In the genomic region with DNA sequence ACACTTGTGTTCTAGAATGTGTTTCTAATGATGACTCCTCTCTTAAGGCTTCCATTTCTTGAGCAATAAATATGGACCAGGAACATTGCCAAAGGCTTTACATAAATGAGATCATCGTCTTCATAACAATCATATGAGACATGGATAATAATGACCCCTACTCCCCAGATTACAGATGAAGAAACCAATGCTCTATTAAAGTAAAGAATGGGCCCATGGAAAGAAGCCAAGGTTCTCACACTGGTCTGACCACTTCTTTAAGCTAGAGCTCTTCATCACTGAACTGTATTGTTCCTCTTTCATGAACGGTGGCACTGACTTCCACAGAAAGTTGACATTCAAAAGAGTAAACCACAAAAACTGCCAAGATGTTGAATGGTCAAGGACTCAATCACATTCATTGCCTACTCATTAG, we compare ENCODE assay signal across 8 cellular contexts.
DNase-seq lines count a peak whose midpoint lies in the region; ATAC-seq and TF ChIP-seq lines count a peak whose summit lies in the region.

No MANE protein-coding gene starts in this region.

- ATAC-seq in GM21447 (IDR thresholded peaks at IDR 0.05; ENCODE audit: unreplicated experiment) (peak; percentile 46), T-cell (replicated peaks in 1 of 4) (no peak)

- DNase-seq in AG20443 (ENCODE audit: low spot score): peak; percentile 23
- DNase-seq in MM.1S: no peak
- DNase-seq in fibroblast of gingiva (ENCODE audit: low read depth): peak; percentile 94
- DNase-seq in CD14-positive monocyte (ENCODE audit: low spot score): no peak
- no peak for DNase-seq in SHP77 treated with DMSO at 0.1 percent for 48 hours (lab: John Stamatoyannopoulos, UW)
- DNase-seq in amniotic stem cell (lab: John Stamatoyannopoulos, UW): no peak
- no peak for DNase-seq in T-cell

- H3K36me3 Mint-ChIP-seq in CD14-positive monocyte (no peaks in the 10 kb centered on the region), T-cell (no peaks in the 10 kb centered on the region)

- POLR2A ChIA-PET in T-cell (lab: Charles Lee): interaction anchor here in 1 of 2 donors (1.0 kb wide), 1 partner anchor 17 kb away, joined by 3 read pairs; no protein-coding TSS in a partner anchor

- no peak overlapping the region for H3K9ac ChIP-seq in MM.1S (ENCODE audit: low read length)

- 0 out of 2 replicates have a peak overlapping the region, but pooled peaks have one; percentile 8 for H3K4me2 ChIP-seq in MM.1S (ENCODE audit: low read depth, low read length)

- H3K27me3 ChIP-seq in MM.1S (replicated peaks; ENCODE audit: insufficient read depth, low read length): no peaks in the 10 kb centered on the region

- no peaks in the 10 kb centered on the region for H4K20me1 ChIP-seq in MM.1S (ENCODE audit: insufficient read depth, low read length)

- no peaks in the 10 kb centered on the region for H3K9me3 ChIP-seq in MM.1S (replicated peaks; ENCODE audit: insufficient read depth, low read length)

- peaks cover 37% of the 10 kb centered on the region for H3K4me1 ChIP-seq in MM.1S (ENCODE audit: low read length)

- CTCF ChIA-PET in T-cell (lab: Charles Lee): interaction anchor here in 1 of 2 donors (0.6 to 0.7 kb wide), 2 partner anchors 12 to 522 kb away, joined by 3 read pairs; no protein-coding TSS in a partner anchor

- no peak for TF ChIP-seq CTCF in MM.1S (IDR thresholded peaks at IDR 0.05; ENCODE audit: low read length)
- no peak for TF ChIP-seq CTCF in CD14-positive monocyte (IDR thresholded peaks at IDR 0.05)

- no peaks in the 10 kb centered on the region for H3K9me2 ChIP-seq in MM.1S (replicated peaks; ENCODE audit: insufficient read depth, low read length)

- H3K27ac ChIP-seq in MM.1S (ENCODE audit: low read length): peak overlapping the region; percentile 4; the same call in 1 of the 2 replicates

- H3K4me3 Mint-ChIP-seq in CD14-positive monocyte: no peak overlapping the region
- no peak overlapping the region for H3K4me3 Mint-ChIP-seq in T-cell

- H3K27ac Mint-ChIP-seq in CD14-positive monocyte: peak overlapping the region in 1 of 7 donors; percentile 31
- H3K27ac Mint-ChIP-seq in T-cell: no peak overlapping the region

- H3K4me3 ChIP-seq in MM.1S (ENCODE audit: low read length): no peak overlapping the region

- H3F3A ChIP-seq in MM.1S (ENCODE audit: insufficient read depth, low read length): peaks cover 3% of the 10 kb centered on the region

- H3K27me3 Mint-ChIP-seq in CD14-positive monocyte (ENCODE audit: low read depth in 3 of 3) (peaks cover 0 to 1% (median 0%) of the 10 kb centered on the region in 3 donors), T-cell (no peaks in the 10 kb centered on the region)

- H2AFZ ChIP-seq in MM.1S (ENCODE audit: low read length): no peak overlapping the region

- intact Hi-C loops in CD14-positive monocyte (cut with micrococcal nuclease): no loop called here

- H3K4me1 Mint-ChIP-seq in CD14-positive monocyte (peaks cover 7% of the 10 kb centered on the region), T-cell (peaks cover 0 to 6% (median 4%) of the 10 kb centered on the region in 3 donors)

- H3K79me2 ChIP-seq in MM.1S (ENCODE audit: low read length): 0 out of 2 replicates have a peak, but pooled peaks cover 4% of the 10 kb centered on the region

- no peaks in the 10 kb centered on the region for H3K36me3 ChIP-seq in MM.1S (replicated peaks; ENCODE audit: insufficient read depth, low read length)

- H3K9me3 Mint-ChIP-seq in CD14-positive monocyte (peaks cover 0 to 5% (median 0%) of the 10 kb centered on the region in 7 donors), T-cell (no peaks in the 10 kb centered on the region)

Comparison
In these comparisons a context has a peak if more than half of its experiments do, and no peak if none do; other contexts are left out.
1. DNase-seq: peak in AG20443 (single experiment) and fibroblast of gingiva (single experiment); none in MM.1S (single experiment), CD14-positive monocyte (single experiment), SHP77 treated with DMSO at 0.1 percent for 48 hours (single experiment), amniotic stem cell (single experiment) and T-cell (0 of 34).